In genomic region chr19:41883463-41883820, GRCh38 we compare ENCODE assay signal across 8 cellular contexts. TPM values are rescaled to one million over a fixed set of nuclear protein-coding genes. Genes with fewer than 3 reads are reported as not detected.
A peak's percentile ranks its signal among the peaks of the same experiment; 100 is the strongest.
DNase-seq lines count a peak whose midpoint lies in the region; ATAC-seq and TF ChIP-seq lines count a peak whose summit lies in the region.

No MANE protein-coding gene starts in this region.

- 1% methylated on average over 23 of the region's 23 CpGs for WGBS in psoas muscle, 3 donors

- in situ Hi-C loops in GM13977 (cut with MboI; ENCODE audit: low pct_unique_long_range_greater_than_20kb, low sequenced_read_pairs, unreplicated experiment) = no loop called here

- H3K36me3 ChIP-seq in WERI-Rb-1 = no peaks in the 10 kb centered on the region
- no peaks in the 10 kb centered on the region for H3K36me3 ChIP-seq in psoas muscle (ENCODE audit: insufficient read depth in 1 of 2, low read depth in 1 of 2)

- H3K27ac ChIP-seq in WERI-Rb-1 = no peak overlapping the region
- peak overlapping the region; percentile 67 for H3K27ac ChIP-seq in psoas muscle

- peak in 1 of 4 donors; percentile 6 for ATAC-seq in psoas muscle

- H3K27me3 ChIP-seq in WERI-Rb-1 (ENCODE audit: insufficient read depth, low read depth, severe bottlenecking) (no peaks in the 10 kb centered on the region), psoas muscle (ENCODE audit: insufficient read depth in 3 of 3, low read length in 2 of 3) (peaks cover 0 to 8% (median 0%) of the 10 kb centered on the region in 3 donors)

- peak overlapping the region; percentile 96 for H3K4me3 ChIP-seq in GM12865 (ENCODE audit: low read depth, low read length)
- H3K4me3 ChIP-seq in WERI-Rb-1 (ENCODE audit: low read depth, low read length) = peak overlapping the region; percentile 90
- peak overlapping the region; percentile 92 for H3K4me3 ChIP-seq in fibroblast of pulmonary artery (replicated peaks; ENCODE audit: low read depth, low read length)
- H3K4me3 ChIP-seq in psoas muscle = peak overlapping the region; percentile 74

- no peaks in the 10 kb centered on the region for H3K9me3 ChIP-seq in WERI-Rb-1 (ENCODE audit: severe bottlenecking)
- no peaks in the 10 kb centered on the region for H3K9me3 ChIP-seq in psoas muscle

- intact Hi-C loops in psoas muscle (cut with DNase I) = loop anchor here in 1 of 2 donors (5.0 kb wide), 1 partner anchor 74 kb away; the partner anchor contains the start of gene RABAC1

- no peak for DNase-seq in GM12865 (ENCODE audit: low read depth)
- no peak for DNase-seq in WERI-Rb-1
- no peak for DNase-seq in fibroblast of pulmonary artery (ENCODE audit: low read depth)
- DNase-seq in psoas muscle = no peak
- no peak for DNase-seq in NCI-H1092 (lab: John Stamatoyannopoulos, UW)
- no peak for DNase-seq in GM13977 (ENCODE audit: low spot score)
- DNase-seq in KG1 (lab: John Stamatoyannopoulos, UW) = no peak
- DNase-seq in NCI-H1694 treated with DMSO at 0.1 percent for 48 hours (lab: John Stamatoyannopoulos, UW) = no peak

- TF ChIP-seq CTCF in GM12865 (IDR thresholded peaks at IDR 0.05; ENCODE audit: insufficient read depth, low read depth, low read length, missing control alignments) = no peak
- TF ChIP-seq CTCF in WERI-Rb-1 (IDR thresholded peaks at IDR 0.05; ENCODE audit: low read depth, low read length) = no peak
- TF ChIP-seq CTCF in fibroblast of pulmonary artery (IDR thresholded peaks at IDR 0.05; ENCODE audit: low read length, missing control alignments) = no peak
- TF ChIP-seq CTCF in psoas muscle (IDR thresholded peaks at IDR 0.05) = no peak
- no peak for TF ChIP-seq CTCF in GM13977 (IDR thresholded peaks at IDR 0.05; ENCODE audit: extremely low read depth, insufficient read depth, missing control alignments)

- peaks cover 6% of the 10 kb centered on the region for H3K4me1 ChIP-seq in psoas muscle

RNA-seq across cellular contexts. Expression of gene ARHGEF1, which starts 0.5 kb away (rescaled TPM):
- total RNA-seq in psoas muscle = 10 to 100 TPM; 15.8 to 22.2 (median 21.3) TPM
- polyA plus RNA-seq in psoas muscle = 10 to 100 TPM; 20.4 to 28.0 (median 20.7) TPM

RNA-seq across cellular contexts. Expression of gene CD79A, which starts 6.4 kb away (rescaled TPM):
- total RNA-seq in psoas muscle = 1 to 10 TPM in 2 of 4 donors, under 1 TPM in 2; 0.30 to 1.4 (median 0.91) TPM
- 1 to 10 TPM in 1 of 3 donors, under 1 TPM in 2; 0.30 to 1.3 (median 0.87) TPM for polyA plus RNA-seq in psoas muscle

RNA-seq across cellular contexts. Expression of gene RPS19, which starts 23.4 kb away (rescaled TPM):
- 100 to 1,000 TPM; 593 to 962 (median 730) TPM for total RNA-seq in psoas muscle
- polyA plus RNA-seq in psoas muscle = 1,000 to 10,000 TPM; 1,218 to 2,236 (median 1,284) TPM

RNA-seq across cellular contexts. Expression of gene DMRTC2, which starts 38.6 kb away (rescaled TPM):
- total RNA-seq in psoas muscle = not detected
- not detected for polyA plus RNA-seq in psoas muscle

RNA-seq across cellular contexts. Expression of gene LYPD4, which starts 39.0 kb away (rescaled TPM):
- total RNA-seq in psoas muscle = not detected
- polyA plus RNA-seq in psoas muscle = not detected
